Comparison of ENCODE assay signal across 9 cellular contexts in genomic region chr9:20940447-20941176, GRCh38.
DNase-seq lines count a peak whose midpoint lies in the region; ATAC-seq and TF ChIP-seq lines count a peak whose summit lies in the region.
"Had no signal": no experiment of that assay in that cellular context is flagged by ENCODE, and none has a peak within 500 bp of the region (broad histone marks: within the 10 kb centered on the region; RNA-seq: fewer than 3 reads in every experiment).

No MANE protein-coding gene starts in this region.

- no peaks in the 10 kb centered on the region for H3K9me2 ChIP-seq in hepatocyte (replicated peaks; ENCODE audit: insufficient read depth)

- peak; percentile 22 for ATAC-seq in GM18861 (IDR thresholded peaks at IDR 0.05; ENCODE audit: unreplicated experiment)
- peak; percentile 33 for ATAC-seq in GM21528 (IDR thresholded peaks at IDR 0.05; ENCODE audit: low FRiP score, unreplicated experiment)
- ATAC-seq in HG03354 (IDR thresholded peaks at IDR 0.05; ENCODE audit: poor library complexity, severe bottlenecking, unreplicated experiment), result peak; percentile 38

- no peaks in the 10 kb centered on the region for H4K20me1 ChIP-seq in hepatocyte (ENCODE audit: insufficient read depth, poor library complexity, severe bottlenecking)

- H3K27me3 ChIP-seq in hepatocyte, result no peaks in the 10 kb centered on the region
- no peaks in the 10 kb centered on the region for H3K27me3 ChIP-seq in prostate gland (replicated peaks; ENCODE audit: insufficient read depth)
- H3K27me3 ChIP-seq: neutrophil had no signal

- H3K4me1 ChIP-seq in hepatocyte (ENCODE audit: insufficient read depth), result no peaks in the 10 kb centered on the region
- no peaks in the 10 kb centered on the region for H3K4me1 ChIP-seq in prostate gland (replicated peaks)

- intact Hi-C loops in prostate gland (cut with DNase I), result loop anchor here (2.0 to 5.0 kb wide), 4 partner anchors 172 to 1013 kb away; no protein-coding TSS in a partner anchor

- H3K9me3 ChIP-seq in hepatocyte (ENCODE audit: low read depth), result no peaks in the 10 kb centered on the region
- H3K9me3 ChIP-seq in prostate gland, result no peaks in the 10 kb centered on the region
- H3K9me3 ChIP-seq: neutrophil had no signal

- no peak for TF ChIP-seq CTCF in hepatocyte (IDR thresholded peaks at IDR 0.05; ENCODE audit: poor library complexity)
- no peak for TF ChIP-seq CTCF in prostate gland (IDR thresholded peaks at IDR 0.05)

- CTCF ChIA-PET in HEK293T (lab: Yijun Ruan, JAX), result interaction anchor here (0.6 to 1.3 kb wide), 5 partner anchors 12 to 584 kb away, joined by 3 to 6 read pairs (median 4); no protein-coding TSS in a partner anchor

- POLR2A ChIA-PET in HEK293T (lab: Yijun Ruan, JAX), result no interaction called here

- no peak for TF ChIP-seq POLR2A in prostate gland (IDR thresholded peaks at IDR 0.05)

- DNase-seq in hepatocyte (ENCODE audit: low spot score), result no peak
- no peak for DNase-seq in NCI-H345 treated with DMSO at 0.1 percent for 48 hours (lab: John Stamatoyannopoulos, UW; ENCODE audit: unreplicated experiment)
- DNase-seq in prostate gland (ENCODE audit: low spot score), result no peak
- no peak for DNase-seq in HEK293T (ENCODE audit: extremely low spot score)
- DNase-seq in NCI-H510A (lab: John Stamatoyannopoulos, UW), result no peak

- 37% methylated on average over 3 of the region's 3 CpGs for WGBS in hepatocyte (ENCODE audit: low lambda C conversion rate, missing lambda C conversion rate)
- 64% methylated on average over 3 of the region's 3 CpGs for WGBS in prostate gland

- peak overlapping the region; percentile 29 for H3K4me2 ChIP-seq in hepatocyte

- H3K27ac ChIP-seq in hepatocyte (no peak overlapping the region), prostate gland (no peak overlapping the region)
- H3K27ac ChIP-seq: neutrophil had no signal

- no peak overlapping the region for H2AFZ ChIP-seq in hepatocyte

- H3K36me3 ChIP-seq in hepatocyte (replicated peaks; ENCODE audit: insufficient read depth, low read depth) (no peaks in the 10 kb centered on the region), prostate gland (no peaks in the 10 kb centered on the region)
- H3K36me3 ChIP-seq: neutrophil had no signal

- no peaks in the 10 kb centered on the region for H3K79me2 ChIP-seq in hepatocyte

- H3K4me3 ChIP-seq in hepatocyte, result no peak overlapping the region
- no peak overlapping the region for H3K4me3 ChIP-seq in prostate gland

TF ChIP-seq in HEK293T, 16 proteins besides CTCF, POLR2A, EP300 and RAD21:
- TF ChIP-seq ARNT (IDR thresholded peaks at IDR 0.05) (no peak), NFRKB (IDR thresholded peaks at IDR 0.05) (no peak), FOXM1 (IDR thresholded peaks at IDR 0.05; ENCODE audit: borderline replicate concordance) (no peak), LEF1 (IDR thresholded peaks at IDR 0.05; ENCODE audit: borderline replicate concordance) (no peak), ELF4 (IDR thresholded peaks at IDR 0.05) (no peak), L3MBTL2 (conservative IDR thresholded peaks at IDR 0.05) (no peak), SUZ12 (IDR thresholded peaks at IDR 0.05) (no peak), BHLHE40 (IDR thresholded peaks at IDR 0.05; ENCODE audit: borderline replicate concordance) (no peak), FOXK2 (IDR thresholded peaks at IDR 0.05) (no peak), ZNF384 (IDR thresholded peaks at IDR 0.05) (no peak), FOXA1 (IDR thresholded peaks at IDR 0.05) (no peak), HDGF (IDR thresholded peaks at IDR 0.05; ENCODE audit: borderline replicate concordance) (no peak), CTBP1 (IDR thresholded peaks at IDR 0.05; ENCODE audit: borderline replicate concordance) (no peak), TARDBP (IDR thresholded peaks at IDR 0.05) (no peak), SP1 (IDR thresholded peaks at IDR 0.05) (no peak), PKNOX1 (IDR thresholded peaks at IDR 0.05) (no peak)
